Comparison of ENCODE assay signal across 17 cellular contexts in the genomic region with DNA sequence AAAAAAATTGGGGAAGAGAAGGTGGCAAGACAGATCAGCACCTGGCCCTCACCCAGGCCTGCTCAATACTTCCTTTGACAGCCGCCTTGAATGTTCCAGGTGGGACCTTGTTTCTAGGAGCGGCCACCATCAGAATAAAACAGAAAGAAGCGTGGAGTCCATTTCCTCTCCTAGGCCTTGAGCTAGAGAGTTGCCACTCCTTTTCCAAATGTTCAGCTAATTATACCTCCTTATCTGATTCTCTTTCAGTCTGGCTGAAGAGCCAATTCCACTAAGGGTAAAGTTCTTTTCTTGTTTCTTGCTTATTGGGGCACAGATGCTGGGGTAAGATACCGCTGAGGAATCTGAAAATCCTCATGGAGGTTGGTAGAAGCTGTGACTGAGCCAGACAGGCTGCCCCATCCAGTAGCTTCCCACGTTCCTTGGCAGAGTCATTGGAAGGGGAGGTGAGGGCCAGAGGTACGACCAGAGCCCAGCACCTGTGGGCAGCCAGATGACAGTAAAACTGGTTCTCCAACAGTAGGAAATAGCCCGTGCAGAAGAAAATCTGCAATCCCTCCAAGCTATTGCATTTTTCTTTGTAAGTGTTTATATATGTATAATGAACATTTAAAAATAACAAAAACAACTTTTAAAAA. TPM values are rescaled to one million over a fixed set of nuclear protein-coding genes. Genes with fewer than 3 reads are reported as not detected.
DNase-seq lines count a peak whose midpoint lies in the region; ATAC-seq, FAIRE-seq and TF ChIP-seq lines count a peak whose summit lies in the region.
"Had no signal": no experiment of that assay in that cellular context is flagged by ENCODE, and none has a peak within 500 bp of the region (broad histone marks: within the 10 kb centered on the region; RNA-seq: fewer than 3 reads in every experiment).

No MANE protein-coding gene starts in this region.

- POLR2A ChIA-PET in Caco-2 (lab: Charles Lee) = interaction anchor here (0.7 kb wide), 2 partner anchors 133 to 795 kb away, joined by 7 to 17 read pairs; no protein-coding TSS in a partner anchor
- POLR2A ChIA-PET in activated CD8-positive, alpha-beta T cell treated with anti-CD3 and anti-CD28 coated beads, Interleukin-2, amount 10 ng/mL, durations not matched to agents 7 days and 5 days (lab: Charles Lee) = interaction anchor here (0.6 kb wide), 1 partner anchor 1995 kb away, joined by 3 read pairs; no protein-coding TSS in a partner anchor

- H2AK5ac ChIP-seq in mesenchymal stem cell (ENCODE audit: low read length, severe bottlenecking) = no peak overlapping the region

- intact Hi-C loops in Caco-2 (cut with micrococcal nuclease; ENCODE audit: unreplicated experiment) (loop anchor here (10.0 kb wide), 2 partner anchors 83 to 283 kb away; no protein-coding TSS in a partner anchor), left colon (cut with DNase I, micrococcal nuclease) (no loop called here)

- no peak overlapping the region for H3K4me3 Mint-ChIP-seq in Caco-2 (ENCODE audit: unreplicated experiment)
- no peak overlapping the region for H3K4me3 Mint-ChIP-seq in activated CD8-positive, alpha-beta T cell treated with anti-CD3 and anti-CD28 coated beads, Interleukin-2, amount 10 ng/mL, durations not matched to agents 7 days and 5 days
- H3K4me3 Mint-ChIP-seq: CD4-positive, CD25-positive, alpha-beta regulatory T cell; HFFc6 had no signal

- H3K4ac ChIP-seq in mesenchymal stem cell (ENCODE audit: low read depth in 1 of 2, low read length in 2 of 2) = no peak overlapping the region

- TF ChIP-seq EP300 in suprapubic skin (IDR thresholded peaks at IDR 0.05) = no peak

- H3K4me1 Mint-ChIP-seq in Caco-2 (ENCODE audit: low read depth, unreplicated experiment) = peaks cover 43% of the 10 kb centered on the region
- peaks cover 59% of the 10 kb centered on the region for H3K4me1 Mint-ChIP-seq in activated CD8-positive, alpha-beta T cell treated with anti-CD3 and anti-CD28 coated beads, Interleukin-2, amount 10 ng/mL, durations not matched to agents 7 days and 5 days (ENCODE audit: low read depth)

- peak overlapping the region; percentile 90 for H3K27ac Mint-ChIP-seq in Caco-2 (ENCODE audit: unreplicated experiment)
- H3K27ac Mint-ChIP-seq in activated CD8-positive, alpha-beta T cell treated with anti-CD3 and anti-CD28 coated beads, Interleukin-2, amount 10 ng/mL, durations not matched to agents 7 days and 5 days = peak overlapping the region; percentile 23
- H3K27ac Mint-ChIP-seq: CD4-positive, CD25-positive, alpha-beta regulatory T cell; HFFc6 had no signal

- no peak overlapping the region for H2AFZ ChIP-seq in mesenchymal stem cell (ENCODE audit: low read depth, low read length)

- H2BK15ac ChIP-seq in mesenchymal stem cell (ENCODE audit: low read depth, poor library complexity, severe bottlenecking) = no peak overlapping the region

- ATAC-seq in activated CD8-positive, alpha-beta T cell treated with anti-CD3 and anti-CD28 coated beads, Interleukin-2, amount 10 ng/mL, durations not matched to agents 7 days and 5 days = no peak
- ATAC-seq in left colon = peak; percentile 55

- H3K4me2 ChIP-seq in mesenchymal stem cell (ENCODE audit: low read length, poor library complexity, severe bottlenecking) = no peak overlapping the region
- H3K4me2 ChIP-seq: KMS-11 had no signal

- H3K27me3 ChIP-seq in Caco-2 (replicated peaks; ENCODE audit: control insufficient read depth, insufficient read depth, low read length) (no peaks in the 10 kb centered on the region), small intestine (ENCODE audit: control insufficient read depth in 2 of 2, insufficient read depth in 2 of 2, low read length in 2 of 2) (no peaks in the 10 kb centered on the region), mesenchymal stem cell (ENCODE audit: control insufficient read depth in 1 of 2, insufficient read depth in 1 of 2, low read length in 2 of 2) (peaks cover 0 to 16% of the 10 kb centered on the region in 2 experiments), suprapubic skin (no peaks in the 10 kb centered on the region)

- no peak overlapping the region for H4K8ac ChIP-seq in mesenchymal stem cell (ENCODE audit: low read length)

- H3K4me3 ChIP-seq in Caco-2 (ENCODE audit: low read depth, low read length) = no peak overlapping the region
- H3K4me3 ChIP-seq in small intestine (ENCODE audit: low read depth in 1 of 2, low read length in 2 of 2) = no peak overlapping the region
- H3K4me3 ChIP-seq in mesenchymal stem cell (ENCODE audit: insufficient read depth in 1 of 2, low read depth in 1 of 2, low read length in 2 of 2) = no peak overlapping the region
- H3K4me3 ChIP-seq in suprapubic skin = no peak overlapping the region

- TF ChIP-seq POLR2A in suprapubic skin (IDR thresholded peaks at IDR 0.05) = no peak

- no peak for TF ChIP-seq CTCF in Caco-2 (IDR thresholded peaks at IDR 0.05; ENCODE audit: insufficient read depth in 1 of 2, low read depth in 1 of 2, low read length in 1 of 2, severe bottlenecking in 1 of 2, unreplicated experiment in 1 of 2)
- no peak for TF ChIP-seq CTCF in suprapubic skin (IDR thresholded peaks at IDR 0.05)

- CTCF ChIA-PET in Caco-2 (lab: Charles Lee) = interaction anchor here (0.7 to 0.9 kb wide), 4 partner anchors 9 to 19 kb away, joined by 3 to 9 read pairs (median 6); no protein-coding TSS in a partner anchor
- CTCF ChIA-PET in activated CD8-positive, alpha-beta T cell treated with anti-CD3 and anti-CD28 coated beads, Interleukin-2, amount 10 ng/mL, durations not matched to agents 7 days and 5 days (lab: Charles Lee) = interaction anchor here (1.0 kb wide), 1 partner anchor 19 kb away, joined by 4 read pairs; no protein-coding TSS in a partner anchor

- H3K36me3 ChIP-seq in Caco-2 (ENCODE audit: control insufficient read depth, insufficient read depth, low read length) = no peaks in the 10 kb centered on the region
- no peaks in the 10 kb centered on the region for H3K36me3 ChIP-seq in small intestine (ENCODE audit: control insufficient read depth in 2 of 2, insufficient read depth in 2 of 2, low read length in 2 of 2)
- no peaks in the 10 kb centered on the region for H3K36me3 ChIP-seq in mesenchymal stem cell (ENCODE audit: control insufficient read depth in 1 of 2, insufficient read depth in 2 of 2, low read depth in 1 of 2, low read length in 2 of 2)
- no peaks in the 10 kb centered on the region for H3K36me3 ChIP-seq in suprapubic skin

- WGBS in small intestine, 3 donors = 18 to 57% (median 29%) methylated on average over 7 of the region's 7 CpGs
- 82% methylated on average over 5 of the region's 7 CpGs for WGBS in mesenchymal stem cell
- 65% methylated on average over 7 of the region's 7 CpGs for WGBS in suprapubic skin

- H3K18ac ChIP-seq in mesenchymal stem cell (ENCODE audit: low read depth in 1 of 2, low read length in 2 of 2) = no peak overlapping the region

- no peak overlapping the region for H3K23ac ChIP-seq in mesenchymal stem cell (ENCODE audit: low read length in 2 of 2)

- FAIRE-seq in small intestine (lab: Jason Lieb, UNC) = no peak
- FAIRE-seq: H1, RCC 7860 had no signal

- no peak overlapping the region for H3K9ac ChIP-seq in mesenchymal stem cell (ENCODE audit: low read length)
- H3K9ac ChIP-seq: KMS-11 had no signal

- H2BK12ac ChIP-seq in mesenchymal stem cell (ENCODE audit: low read length in 2 of 2) = no peak overlapping the region

- no peak overlapping the region for H2BK5ac ChIP-seq in mesenchymal stem cell (ENCODE audit: low read depth, low read length, poor library complexity, severe bottlenecking)

- H3K27ac ChIP-seq in small intestine (ENCODE audit: low read depth in 1 of 2, low read length in 1 of 2) (peak overlapping the region; percentile 61 to 70), mesenchymal stem cell (ENCODE audit: low read length, poor library complexity, severe bottlenecking) (no peak overlapping the region), suprapubic skin (no peak overlapping the region)
- H3K27ac ChIP-seq: KMS-11 had no signal

- H3K36me3 Mint-ChIP-seq in Caco-2 (ENCODE audit: insufficient read depth, unreplicated experiment) = peaks cover 17% of the 10 kb centered on the region
- no peaks in the 10 kb centered on the region for H3K36me3 Mint-ChIP-seq in activated CD8-positive, alpha-beta T cell treated with anti-CD3 and anti-CD28 coated beads, Interleukin-2, amount 10 ng/mL, durations not matched to agents 7 days and 5 days (ENCODE audit: low read depth)
- H3K36me3 Mint-ChIP-seq: CD4-positive, CD25-positive, alpha-beta regulatory T cell had no signal

- DNase-seq in Caco-2 = peak in 1 of 2 experiments; percentile 34
- no peak for DNase-seq in activated CD8-positive, alpha-beta T cell treated with anti-CD3 and anti-CD28 coated beads, Interleukin-2, amount 10 ng/mL, durations not matched to agents 7 days and 5 days
- no peak for DNase-seq in left colon
- peak; percentile 83 for DNase-seq in small intestine
- DNase-seq in C1 segment of cervical spinal cord (lab: John Stamatoyannopoulos, UW) = no peak
- DNase-seq in mesenchymal stem cell = no peak
- DNase-seq in suprapubic skin (ENCODE audit: low spot score in 2 of 2) = no peak
- DNase-seq: AML-193; CD4-positive, CD25-positive, alpha-beta regulatory T cell; HFFc6; NCI-H1417 treated with DMSO at 0.1 percent for 48 hours; NCI-H2029 treated with DMSO at 0.1 percent for 48 hours; NCI-H510A; SHP77 had no signal

- H3K27me3 Mint-ChIP-seq in Caco-2 (ENCODE audit: insufficient read depth, unreplicated experiment) = no peaks in the 10 kb centered on the region
- H3K27me3 Mint-ChIP-seq in activated CD8-positive, alpha-beta T cell treated with anti-CD3 and anti-CD28 coated beads, Interleukin-2, amount 10 ng/mL, durations not matched to agents 7 days and 5 days (ENCODE audit: low read depth) = peaks cover 2% of the 10 kb centered on the region
- H3K27me3 Mint-ChIP-seq: CD4-positive, CD25-positive, alpha-beta regulatory T cell had no signal

- no peak overlapping the region for H3K14ac ChIP-seq in mesenchymal stem cell (ENCODE audit: low read length in 2 of 2)

- no peak overlapping the region for H2BK120ac ChIP-seq in mesenchymal stem cell (ENCODE audit: low read depth, low read length)

- H3K4me1 ChIP-seq in Caco-2 (peaks cover 49% of the 10 kb centered on the region), small intestine (ENCODE audit: control insufficient read depth in 2 of 2, insufficient read depth in 1 of 2, low read depth in 1 of 2, low read length in 1 of 2) (peaks cover 0 to 18% of the 10 kb centered on the region in 2 donors), mesenchymal stem cell (ENCODE audit: control insufficient read depth, insufficient read depth, low read depth, low read length) (peaks cover 2% of the 10 kb centered on the region), suprapubic skin (peaks cover 43% of the 10 kb centered on the region)

- H3K9me3 Mint-ChIP-seq in Caco-2 (ENCODE audit: unreplicated experiment) = no peaks in the 10 kb centered on the region
- no peaks in the 10 kb centered on the region for H3K9me3 Mint-ChIP-seq in activated CD8-positive, alpha-beta T cell treated with anti-CD3 and anti-CD28 coated beads, Interleukin-2, amount 10 ng/mL, durations not matched to agents 7 days and 5 days (ENCODE audit: insufficient read depth)
- H3K9me3 Mint-ChIP-seq: HFFc6 had no signal

- BruUV-seq in Caco-2 (replicated peaks; lab: Mats Ljungman, UMichigan) = no TSS peak

- H3K79me1 ChIP-seq in mesenchymal stem cell (replicated peaks; ENCODE audit: low read length, poor library complexity, severe bottlenecking) = no peaks in the 10 kb centered on the region

- H4K91ac ChIP-seq in mesenchymal stem cell (ENCODE audit: low read length) = no peak overlapping the region

- H3K9me3 ChIP-seq in Caco-2 = no peaks in the 10 kb centered on the region
- no peaks in the 10 kb centered on the region for H3K9me3 ChIP-seq in small intestine (ENCODE audit: control insufficient read depth, low read depth)
- no peaks in the 10 kb centered on the region for H3K9me3 ChIP-seq in mesenchymal stem cell (ENCODE audit: control insufficient read depth, low read length)
- no peaks in the 10 kb centered on the region for H3K9me3 ChIP-seq in suprapubic skin

RNA-seq across cellular contexts. Expression of gene PLB1, which starts 51.5 kb away (rescaled TPM):
- total RNA-seq in Caco-2 (2022) (2.4 and 2.8 TPM in 2 replicates), left colon (1 to 10 TPM in 1 of 2 donors, under 1 TPM in 1; 0.98 to 4.2 TPM), suprapubic skin (10 to 100 TPM in 1 of 4 donors, 1 to 10 TPM in 3; 3.9 to 21.6 (median 9.1) TPM)
- 1 to 10 TPM; 1.0 to 1.4 TPM for total RNA-seq in activated CD8-positive, alpha-beta T cell treated with anti-CD3 and anti-CD28 coated beads, Interleukin-2, amount 10 ng/mL, durations not matched to agents 7 days and 5 days
- 1 to 10 TPM in 1 of 3 donors, under 1 TPM in 2; 0.45 to 1.3 (median 0.81) TPM for polyA plus RNA-seq in small intestine
- polyA plus RNA-seq in mesenchymal stem cell (2013, experiment 1 of 2) = 0.70 TPM
- polyA plus RNA-seq in mesenchymal stem cell (2013, experiment 2 of 2) = 0.74 TPM

Comparison
In these comparisons a context has a peak if more than half of its experiments do, and no peak if none do; other contexts are left out.
1. H3K27ac ChIP-seq: peak in small intestine (2 of 2); none in mesenchymal stem cell (single experiment) and suprapubic skin (single experiment).